14 cellular contexts compared by ENCODE assay signal in genomic region chr2:42217307-42217706, GRCh38. TPM values are rescaled to one million over a fixed set of nuclear protein-coding genes. Genes with fewer than 3 reads are reported as not detected.
A peak's percentile ranks its signal among the peaks of the same experiment; 100 is the strongest.
DNase-seq lines count a peak whose midpoint lies in the region; ATAC-seq, FAIRE-seq and TF ChIP-seq lines count a peak whose summit lies in the region.
"Had no signal": no experiment of that assay in that cellular context is flagged by ENCODE, and none has a peak within 500 bp of the region (broad histone marks: within the 10 kb centered on the region; RNA-seq: fewer than 3 reads in every experiment).

No MANE protein-coding gene starts in this region.

- no peak overlapping the region for H3K9ac ChIP-seq in HepG2 (ENCODE audit: insufficient read depth, low read depth, low read length)
- H3K9ac ChIP-seq in IMR-90 (ENCODE audit: low read depth, low read length): no peak overlapping the region

- H3K9me2 ChIP-seq in hepatocyte (replicated peaks; ENCODE audit: insufficient read depth): no peaks in the 10 kb centered on the region

- peak overlapping the region; percentile 12 for H2BK5ac ChIP-seq in IMR-90 (ENCODE audit: low read depth, low read length, poor library complexity, severe bottlenecking)

- POLR2A ChIA-PET in HepG2 (lab: Yijun Ruan, JAX): interaction anchor here (1.8 to 3.1 kb wide), 2 partner anchors 81 to 112 kb away, joined by 5 to 13 read pairs; no protein-coding TSS in a partner anchor
- POLR2A ChIA-PET in IMR-90 (lab: Charles Lee; ENCODE audit: unreplicated experiment): no interaction called here

- H3K9me3 ChIP-seq in HepG2 (ENCODE audit: low read length): no peaks in the 10 kb centered on the region
- H3K9me3 ChIP-seq in right lobe of liver: no peaks in the 10 kb centered on the region
- H3K9me3 ChIP-seq in IMR-90 (ENCODE audit: control insufficient read depth, insufficient read depth, low read length): no peaks in the 10 kb centered on the region
- H3K9me3 ChIP-seq in hepatocyte (ENCODE audit: low read depth): no peaks in the 10 kb centered on the region

- H3K4me2 ChIP-seq in HepG2 (ENCODE audit: low read depth, low read length) (peak overlapping the region; percentile 3; the same call in 1 of the 2 replicates), IMR-90 (ENCODE audit: low read depth, low read length) (no peak overlapping the region), hepatocyte (no peak overlapping the region)

- H2BK15ac ChIP-seq in IMR-90 (ENCODE audit: low read depth, low read length): no peak overlapping the region

- no peak for FAIRE-seq in HepG2 (lab: Jason Lieb, UNC)

- no peak overlapping the region for H4K8ac ChIP-seq in IMR-90 (ENCODE audit: low read depth in 2 of 2, low read length in 2 of 2)

- 31% methylated on average over 3 of the region's 3 CpGs for WGBS in HepG2 (ENCODE audit: low lambda C conversion rate)
- 57% methylated on average over 3 of the region's 3 CpGs for WGBS in right lobe of liver (ENCODE audit: insufficient coverage, low coverage, low lambda C conversion rate, missing lambda C conversion rate)
- WGBS in IMR-90 (ENCODE audit: extremely low coverage in 2 of 2, insufficient read length in 1 of 2), 2 experiments: no CpG with 5 or more reads among the region's 3 CpGs
- 70% methylated on average over 3 of the region's 3 CpGs for WGBS in hepatocyte (ENCODE audit: low lambda C conversion rate, missing lambda C conversion rate)

- CTCF ChIA-PET in HepG2 (lab: Yijun Ruan, JAX; ENCODE audit: low intra/inter-chr PET ratio, low total read pairs): no interaction called here
- CTCF ChIA-PET in IMR-90 (lab: Yijun Ruan, JAX): no interaction called here

- no peak overlapping the region for H3K14ac ChIP-seq in IMR-90 (replicated peaks; ENCODE audit: low read depth, low read length)

- dilution Hi-C loops in IMR-90 (cut with HindIII; ENCODE audit: low sequenced_read_pairs, unreplicated experiment): no loop called here

- no peak overlapping the region for H2BK120ac ChIP-seq in IMR-90 (ENCODE audit: low read depth, low read length)

- BruUV-seq in HepG2 (replicated peaks; lab: Mats Ljungman, UMichigan) (no TSS peak), IMR-90 (replicated peaks; lab: Mats Ljungman, UMichigan) (no TSS peak)

- TF ChIP-seq CTCF in HepG2 (CRISPR knock-in tag; IDR thresholded peaks at IDR 0.05): no peak
- TF ChIP-seq CTCF in right lobe of liver (IDR thresholded peaks at IDR 0.05): no peak
- no peak for TF ChIP-seq CTCF in IMR-90 (conservative IDR thresholded peaks at IDR 0.05; ENCODE audit: low read depth, low read length)
- TF ChIP-seq CTCF in hepatocyte (IDR thresholded peaks at IDR 0.05; ENCODE audit: poor library complexity): no peak

- H4K20me1 ChIP-seq in HepG2 (ENCODE audit: insufficient read depth, low read length) (peaks cover 99% of the 10 kb centered on the region), IMR-90 (ENCODE audit: insufficient read depth, low read length) (peaks cover 3% of the 10 kb centered on the region), hepatocyte (ENCODE audit: insufficient read depth, poor library complexity, severe bottlenecking) (peaks cover 2% of the 10 kb centered on the region)

- peaks cover 50 to 62% of the 10 kb centered on the region in 2 experiments for H3K79me1 ChIP-seq in IMR-90 (ENCODE audit: low read depth in 1 of 2, low read length in 2 of 2)

- no peak overlapping the region for H4K5ac ChIP-seq in IMR-90 (ENCODE audit: low read depth, low read length)

- peaks cover 6% of the 10 kb centered on the region for H3K9me1 ChIP-seq in IMR-90 (ENCODE audit: insufficient read depth, low read length)

- TF ChIP-seq POLR2A in HepG2 (IDR thresholded peaks at IDR 0.05; ENCODE audit: insufficient read depth in 1 of 2, low read depth in 2 of 2, low read length in 2 of 2) (no peak), right lobe of liver (IDR thresholded peaks at IDR 0.05) (no peak), IMR-90 (IDR thresholded peaks at IDR 0.05; ENCODE audit: low read depth, low read length) (no peak)

- H3K27ac ChIP-seq in HepG2 (ENCODE audit: extremely low read length, insufficient read depth, low read length): peak overlapping the region; percentile 10
- H3K27ac ChIP-seq in right lobe of liver: no peak overlapping the region
- peak overlapping the region; percentile 35; the same call in 1 of the 2 replicates for H3K27ac ChIP-seq in IMR-90 (ENCODE audit: insufficient read depth, low read length)
- H3K27ac ChIP-seq in hepatocyte: peak overlapping the region; percentile 33

- no peak overlapping the region for H4K91ac ChIP-seq in IMR-90 (ENCODE audit: insufficient read depth, low read depth, low read length)

- no peak for ATAC-seq in HepG2
- no peak for ATAC-seq in right lobe of liver
- no peak for ATAC-seq in IMR-90 (ENCODE audit: low read depth)
- no peak for ATAC-seq in GM18909 (IDR thresholded peaks at IDR 0.05; ENCODE audit: poor library complexity, unreplicated experiment)

- H3K56ac ChIP-seq in IMR-90 (ENCODE audit: extremely low read depth, insufficient read depth, low read length): no peak overlapping the region

- intact Hi-C loops in HepG2 (cut with micrococcal nuclease; ENCODE audit: unreplicated experiment) (no loop called here), right lobe of liver (cut with DNase I) (no loop called here), IMR-90 (cut with micrococcal nuclease) (no loop called here), posterior cingulate gyrus (cut with DNase I) (no loop called here)

- in situ Hi-C loops in HepG2 (cut with HindIII; ENCODE audit: extremely low pct_ligation_motif_present, low pct_unique_long_range_greater_than_20kb) (no loop called here), IMR-90 (cut with MboI; ENCODE audit: low sequenced_read_pairs) (no loop called here)

- H3K4me1 ChIP-seq in HepG2 (ENCODE audit: insufficient read depth, low read length): peaks cover 100% of the 10 kb centered on the region
- H3K4me1 ChIP-seq in right lobe of liver: no peaks in the 10 kb centered on the region
- H3K4me1 ChIP-seq in IMR-90 (ENCODE audit: control insufficient read depth, insufficient read depth, low read length): peaks cover 10% of the 10 kb centered on the region
- H3K4me1 ChIP-seq in hepatocyte (ENCODE audit: insufficient read depth): peaks cover 6% of the 10 kb centered on the region

- H3K4me3 ChIP-seq in HepG2 (replicated peaks in 1 of 3; ENCODE audit: insufficient read depth in 1 of 3, low read depth in 2 of 3, low read length in 3 of 3) (no peak overlapping the region), right lobe of liver (no peak overlapping the region), IMR-90 (ENCODE audit: insufficient read depth, low read depth, low read length) (no peak overlapping the region), hepatocyte (no peak overlapping the region)

- H3K36me3 ChIP-seq in HepG2 (replicated peaks in 1 of 2; ENCODE audit: control insufficient read depth in 1 of 2, insufficient read depth in 2 of 2, low read length in 2 of 2) (peaks cover 11 to 48% of the 10 kb centered on the region in 2 experiments), right lobe of liver (no peaks in the 10 kb centered on the region), IMR-90 (ENCODE audit: control insufficient read depth, insufficient read depth, low read length) (peaks cover 2% of the 10 kb centered on the region; the same call in 1 of the 2 replicates), hepatocyte (replicated peaks; ENCODE audit: insufficient read depth, low read depth) (no peaks in the 10 kb centered on the region)

- no peak overlapping the region for H2BK20ac ChIP-seq in IMR-90 (ENCODE audit: low read depth, low read length)

- H3K27me3 ChIP-seq in HepG2 (ENCODE audit: control insufficient read depth in 1 of 2, insufficient read depth in 2 of 2, low read length in 2 of 2): no peaks in the 10 kb centered on the region
- no peaks in the 10 kb centered on the region for H3K27me3 ChIP-seq in right lobe of liver
- H3K27me3 ChIP-seq in IMR-90 (ENCODE audit: control insufficient read depth, insufficient read depth, low read length): no peaks in the 10 kb centered on the region
- H3K27me3 ChIP-seq in hepatocyte: no peaks in the 10 kb centered on the region

- H3K79me2 ChIP-seq in HepG2 (ENCODE audit: insufficient read depth, low read length): peaks cover 99% of the 10 kb centered on the region
- peaks cover 94% of the 10 kb centered on the region for H3K79me2 ChIP-seq in hepatocyte

- TF ChIP-seq RAD21 in HepG2 (CRISPR knock-in tag; IDR thresholded peaks at IDR 0.05) (no peak), IMR-90 (IDR thresholded peaks at IDR 0.05; ENCODE audit: low read length) (no peak)

- H2AK9ac ChIP-seq in IMR-90 (replicated peaks; ENCODE audit: low read depth, low read length, poor library complexity): no peak overlapping the region

- H3K23ac ChIP-seq in IMR-90 (ENCODE audit: low read depth, low read length): no peak overlapping the region

- H3K4ac ChIP-seq in IMR-90 (ENCODE audit: low read depth, low read length): no peak overlapping the region

- no peak overlapping the region for H2AK5ac ChIP-seq in IMR-90 (ENCODE audit: low read depth, low read length)

- no peak for TF ChIP-seq EP300 in HepG2 (IDR thresholded peaks at IDR 0.05; ENCODE audit: low read depth in 2 of 2, low read length in 2 of 2)
- TF ChIP-seq EP300 in HepG2 (CRISPR knock-in tag; IDR thresholded peaks at IDR 0.05; ENCODE audit: borderline replicate concordance): no peak

- H3K18ac ChIP-seq in IMR-90 (ENCODE audit: low read depth, low read length): no peak overlapping the region

- peak; percentile 28 for DNase-seq in HepG2 (ENCODE audit: low spot score)
- no peak for DNase-seq in right lobe of liver
- DNase-seq in IMR-90: no peak
- DNase-seq in hepatocyte (ENCODE audit: low spot score): no peak
- DNase-seq in posterior cingulate gyrus: no peak
- no peak for DNase-seq in inferior parietal cortex (ENCODE audit: extremely low spot score)
- DNase-seq: COR-L47; H7; NCI-H1436; NCI-H2081; NCI-H2227 treated with DMSO at 0.1 percent for 48 hours; NCI-H526 treated with DMSO at 0.1 percent for 48 hours; NK-92 treated with Interleukin-12 subunit alpha and Interleukin-12 subunit beta, amount 100 ng/mL, for 24 hours had no signal

- no peak overlapping the region for H2AFZ ChIP-seq in HepG2 (ENCODE audit: low read length)
- no peak overlapping the region for H2AFZ ChIP-seq in IMR-90 (replicated peaks; ENCODE audit: low read length, poor library complexity)
- H2AFZ ChIP-seq in hepatocyte: no peak overlapping the region

RNA-seq across cellular contexts. Expression of gene EML4, which starts 48.2 kb away (rescaled TPM):
- total RNA-seq in HepG2 (2016; rRNA removed; fragmentation: Illumina TruSeq; extraction: Trizol) (243 and 362 TPM in 2 replicates), right lobe of liver (10 to 100 TPM; 28.3 to 55.7 (median 36.7) TPM), IMR-90 (2012; rRNA removed) (73.7 and 85.8 TPM in 2 replicates), hepatocyte (86.8 and 86.9 TPM in 2 replicates)
- total RNA-seq in HepG2 (2016; cell fraction: cytosol; rRNA removed; fragmentation: Illumina TruSeq; extraction: Trizol; ENCODE audit: low read depth): 33.1 and 38.2 TPM in 2 replicates
- 236 and 353 TPM in 2 replicates for total RNA-seq in HepG2 (2016; cell fraction: insoluble cytoplasmic fraction; rRNA removed; fragmentation: Illumina TruSeq; extraction: Trizol)
- total RNA-seq in HepG2 (2016; cell fraction: membrane; rRNA removed; fragmentation: Illumina TruSeq; extraction: Trizol): 84.2 and 89.8 TPM in 2 replicates
- 261 and 283 TPM in 2 replicates for total RNA-seq in HepG2 (2016; cell fraction: nucleus; rRNA removed; fragmentation: Illumina TruSeq; extraction: Trizol)
- polyA plus RNA-seq in HepG2 (2011; rRNA removed) (355 and 476 TPM in 2 replicates), IMR-90 (2012; rRNA removed) (24.8 and 29.7 TPM in 2 replicates), hepatocyte (49.9 and 55.2 TPM in 2 replicates)
- polyA plus RNA-seq in HepG2 (2011; cell fraction: cytosol; rRNA removed): 199 and 296 TPM in 2 replicates
- polyA plus RNA-seq in HepG2 (2011; cell fraction: nucleus; rRNA removed): 364 and 369 TPM in 2 replicates
- polyA plus RNA-seq in HepG2 (2012): 244 and 400 TPM in 2 replicates
- 6.9 and 8.0 TPM in 2 replicates for polyA plus RNA-seq in HepG2 (2016; cell fraction: cytosol; fragmentation: Illumina TruSeq; extraction: Trizol; ENCODE audit: low read depth)
- polyA plus RNA-seq in HepG2 (2016; cell fraction: insoluble cytoplasmic fraction; fragmentation: Illumina TruSeq; extraction: Trizol; ENCODE audit: low read depth): 247 and 266 TPM in 2 replicates
- polyA plus RNA-seq in HepG2 (2016; cell fraction: membrane; fragmentation: Illumina TruSeq; extraction: Trizol; ENCODE audit: low read depth): 32.1 and 33.7 TPM in 2 replicates
- 219 and 231 TPM in 2 replicates for polyA plus RNA-seq in HepG2 (2016; cell fraction: nucleus; fragmentation: Illumina TruSeq; extraction: Trizol; ENCODE audit: insufficient read depth, low read depth)
- polyA minus RNA-seq in HepG2 (2011; rRNA and poly(A)+ RNA removed; ENCODE audit: low replicate concordance): 36.9 and 556 TPM in 2 replicates
- polyA minus RNA-seq in HepG2 (2011; cell fraction: cytosol; rRNA and poly(A)+ RNA removed): 400 and 421 TPM in 2 replicates
- 1,279 and 1,350 TPM in 2 replicates for polyA minus RNA-seq in HepG2 (2011; cell fraction: nucleus; rRNA and poly(A)+ RNA removed)
- polyA plus RNA-seq in IMR-90 (2012; cell fraction: cytosol; rRNA removed): 6.9 and 14.5 TPM in 2 replicates
- 24.1 and 88.2 TPM in 2 replicates for polyA plus RNA-seq in IMR-90 (2012; cell fraction: nucleus; rRNA removed; ENCODE audit: low replicate concordance)

Comparison
In these comparisons a context has a peak if more than half of its experiments do, and no peak if none do; other contexts are left out.
1. H3K27ac ChIP-seq: peak in HepG2 (single experiment), IMR-90 (single experiment) and hepatocyte (single experiment); none in right lobe of liver (0 of 3).